Comparison of ENCODE assay signal across 8 cellular contexts in genomic region chr12:132986001-132986884, GRCh38. TPM values are rescaled to one million over a fixed set of nuclear protein-coding genes. Genes with fewer than 3 reads are reported as not detected.
DNase-seq lines count a peak whose midpoint lies in the region; FAIRE-seq and TF ChIP-seq lines count a peak whose summit lies in the region.

Gene ZNF26 (plus strand): TSS chr12:132986367. CDS start chr12:132986841, 474 bp downstream.

- H3K4me3 ChIP-seq in neuronal stem cell (ENCODE audit: low read length in 2 of 2), result peak within 1 kb of the TSS; percentile 88 to 100

- peaks cover 3 to 21% of the 10 kb centered on the region in 2 donors for H3K36me3 ChIP-seq in neuronal stem cell (replicated peaks in 1 of 2; ENCODE audit: control insufficient read depth in 2 of 2, insufficient read depth in 2 of 2, low read length in 2 of 2)

- POLR2A ChIA-PET in HEK293T (lab: Yijun Ruan, JAX), result interaction anchor here (0.9 to 1.6 kb wide), 6 partner anchors 22 to 195 kb away, joined by 3 to 5 read pairs (median 3); partner anchors contain the start of genes CHFR, ZNF10, ZNF268 and ZNF891

- peak within 1 kb of the TSS; percentile 99 for H2AFZ ChIP-seq in neuronal stem cell (ENCODE audit: low read length)

- peak within 1 kb of the TSS; percentile 92 for H4K8ac ChIP-seq in neuronal stem cell (ENCODE audit: low read depth, low read length)

- no peak within 1 kb of the TSS for H2BK15ac ChIP-seq in neuronal stem cell (ENCODE audit: low read length)

- in situ Hi-C loops in SK-MEL-5 (cut with HindIII; ENCODE audit: low pct_unique_long_range_greater_than_20kb, low sequenced_read_pairs), result no loop called here

- H3K4ac ChIP-seq in neuronal stem cell (ENCODE audit: low read length), result no peak within 1 kb of the TSS

- DNase-seq in GF-D8 (lab: John Stamatoyannopoulos, UW) (peak; percentile 74), HEK293T (ENCODE audit: extremely low spot score) (peak; percentile 95), MV-4-11 (lab: John Stamatoyannopoulos, UW) (peak; percentile 88), SK-MEL-5 (ENCODE audit: low read depth, low spot score) (peak; percentile 92), frontal cortex (ENCODE audit: low spot score in 2 of 2) (peak; percentile 92 to 94), neuronal stem cell (ENCODE audit: low spot score) (peak; percentile 88)
- DNase-seq in activated naive CD4-positive, alpha-beta T cell treated with Interleukin-2 at 50 U/mL for 16 hours, result peak; percentile 87

- H3K9ac ChIP-seq in neuronal stem cell (ENCODE audit: low read depth, low read length, poor library complexity), result peak within 1 kb of the TSS; percentile 98

- H2BK12ac ChIP-seq in neuronal stem cell (ENCODE audit: low read length), result no peak within 1 kb of the TSS

- no peak within 1 kb of the TSS for H4K91ac ChIP-seq in neuronal stem cell (ENCODE audit: low read depth, low read length, poor library complexity)

- peak within 1 kb of the TSS; percentile 94 for H3K23ac ChIP-seq in neuronal stem cell (ENCODE audit: low read depth, low read length, poor library complexity)

- peak within 1 kb of the TSS; percentile 83 for H3K4me2 ChIP-seq in neuronal stem cell (ENCODE audit: insufficient read depth, low read length, poor library complexity, severe bottlenecking)

- peak within 1 kb of the TSS; percentile 31 for H3K14ac ChIP-seq in neuronal stem cell (ENCODE audit: low read length)

- no peak within 1 kb of the TSS for H2BK120ac ChIP-seq in neuronal stem cell (ENCODE audit: low read depth, low read length)

- H3K79me1 ChIP-seq in neuronal stem cell (ENCODE audit: low read depth, low read length), result peaks cover 9% of the 10 kb centered on the region

- CTCF ChIA-PET in HEK293T (lab: Yijun Ruan, JAX), result no interaction called here

- no peak within 1 kb of the TSS for H3K27ac ChIP-seq in neuronal stem cell (replicated peaks; ENCODE audit: low read length)

- H2BK5ac ChIP-seq in neuronal stem cell (ENCODE audit: low read length), result peak within 1 kb of the TSS; percentile 91

- TF ChIP-seq CTCF in subcutaneous adipose tissue (IDR thresholded peaks at IDR 0.05; ENCODE audit: low read depth), result no peak

- no peak for FAIRE-seq in frontal cortex (lab: Jason Lieb, UNC)

- H2AK5ac ChIP-seq in neuronal stem cell (ENCODE audit: low read depth, low read length), result no peak within 1 kb of the TSS

- no CpG with 5 or more reads among the region's 76 CpGs for WGBS in neuronal stem cell (ENCODE audit: extremely low coverage in 2 of 2, insufficient read length in 2 of 2, insufficient replicate concordance in 1 of 2), 2 donors

- peaks cover 2 to 3% of the 10 kb centered on the region in 2 donors for H3K4me1 ChIP-seq in neuronal stem cell (ENCODE audit: control insufficient read depth in 2 of 2, insufficient read depth in 1 of 2, low read depth in 1 of 2, low read length in 2 of 2)

- peaks cover 2 to 38% of the 10 kb centered on the region in 2 donors for H3K9me3 ChIP-seq in neuronal stem cell (replicated peaks in 1 of 2; ENCODE audit: control insufficient read depth in 2 of 2, insufficient read depth in 1 of 2, low read depth in 1 of 2, low read length in 2 of 2)

- no peaks in the 10 kb centered on the region for H3K27me3 ChIP-seq in neuronal stem cell (ENCODE audit: control insufficient read depth in 3 of 3, insufficient read depth in 3 of 3, low read depth in 1 of 3, low read length in 3 of 3)

- peak within 1 kb of the TSS; percentile 11 for H3K18ac ChIP-seq in neuronal stem cell (ENCODE audit: low read length)

TF ChIP-seq in HEK293T, 16 proteins besides CTCF, POLR2A, EP300 and RAD21:
- TF ChIP-seq ELF4 (IDR thresholded peaks at IDR 0.05) (peak; percentile 85), L3MBTL2 (conservative IDR thresholded peaks at IDR 0.05) (peak; percentile 87), LEF1 (IDR thresholded peaks at IDR 0.05; ENCODE audit: borderline replicate concordance) (no peak)

RNA-seq across cellular contexts. Expression of gene ZNF26, which starts in this region (rescaled TPM):
- total RNA-seq in SK-MEL-5 (2014; rRNA removed; shearing (Covaris generic)), result 9.7 and 12.9 TPM in 2 replicates
- 16.7 and 17.8 TPM in 2 replicates for polyA plus RNA-seq in SK-MEL-5 (2015; cell fraction: cytosol; rRNA removed)
- 59.6 and 84.1 TPM in 2 replicates for polyA plus RNA-seq in SK-MEL-5 (2015; cell fraction: nucleus; rRNA removed)
- total RNA-seq in frontal cortex, result 14.3 TPM
- polyA plus RNA-seq in neuronal stem cell (2013, experiment 1 of 2), result 4.7 TPM
- 3.1 TPM for polyA plus RNA-seq in neuronal stem cell (2013, experiment 2 of 2)
- 10 to 100 TPM in 3 of 4 donors, 1 to 10 TPM in 1; 3.9 to 19.0 (median 13.8) TPM for total RNA-seq in subcutaneous adipose tissue
